22 cellular contexts compared by ENCODE assay signal in genomic region chr13:34543836-34544235, GRCh38.
DNase-seq lines count a peak whose midpoint lies in the region; ATAC-seq, FAIRE-seq and TF ChIP-seq lines count a peak whose summit lies in the region.
"Had no signal": no experiment of that assay in that cellular context is flagged by ENCODE, and none has a peak within 500 bp of the region (broad histone marks: within the 10 kb centered on the region; RNA-seq: fewer than 3 reads in every experiment).

No MANE protein-coding gene starts in this region.

- intact Hi-C loops in left colon (cut with DNase I, micrococcal nuclease) (no loop called here), transverse colon (cut with DNase I; ENCODE audit: low total_unique reads) (no loop called here)
- intact Hi-C loops in activated CD8-positive, alpha-beta T cell treated with anti-CD3 and anti-CD28 coated beads for 36 hours (cut with micrococcal nuclease) = no loop called here

- WGBS in transverse colon (ENCODE audit: low coverage in 1 of 2), 2 donors = 43 to 54% methylated on average over 4 of the region's 4 CpGs

- FAIRE-seq in A204.1 (lab: Jason Lieb, UNC) (peak; percentile 67), colon (lab: Jason Lieb, UNC) (peak; percentile 10), H54 (lab: Jason Lieb, UNC) (no peak)
- FAIRE-seq: A549, GM12878, GM19239, H1 had no signal

- no peak overlapping the region for H3K4me3 ChIP-seq in transverse colon
- H3K4me3 ChIP-seq: A549, GM12878, GM23248 had no signal

- no peaks in the 10 kb centered on the region for H3K27me3 ChIP-seq in transverse colon

- TF ChIP-seq EP300 in transverse colon (IDR thresholded peaks at IDR 0.05; ENCODE audit: low read depth) = no peak

- no peak overlapping the region for H3K4me3 Mint-ChIP-seq in activated CD8-positive, alpha-beta T cell treated with anti-CD3 and anti-CD28 coated beads for 36 hours
- H3K4me3 Mint-ChIP-seq: CD4-positive, alpha-beta memory T cell; H9 had no signal

- no peaks in the 10 kb centered on the region for H3K36me3 ChIP-seq in transverse colon

- TF ChIP-seq POLR2A in transverse colon (IDR thresholded peaks at IDR 0.05) (no peak), H54 (IDR thresholded peaks at IDR 0.05; ENCODE audit: low read depth, low read length) (no peak)

- CTCF ChIA-PET in activated CD8-positive, alpha-beta T cell treated with anti-CD3 and anti-CD28 coated beads for 36 hours (lab: Charles Lee) = no interaction called here

- H3K27me3 Mint-ChIP-seq in activated CD8-positive, alpha-beta T cell treated with anti-CD3 and anti-CD28 coated beads for 36 hours = no peaks in the 10 kb centered on the region
- H3K27me3 Mint-ChIP-seq: CD4-positive, alpha-beta memory T cell had no signal

- ATAC-seq in left colon = peak; percentile 60
- no peak for ATAC-seq in activated CD8-positive, alpha-beta T cell treated with anti-CD3 and anti-CD28 coated beads for 36 hours
- ATAC-seq: A549, GM12878, HCT116 had no signal

- H3K27ac Mint-ChIP-seq in activated CD8-positive, alpha-beta T cell treated with anti-CD3 and anti-CD28 coated beads for 36 hours = no peak overlapping the region
- H3K27ac Mint-ChIP-seq: CD4-positive, alpha-beta memory T cell; H9 had no signal

- no peak overlapping the region for H3K27ac ChIP-seq in transverse colon
- H3K27ac ChIP-seq: 22Rv1, A549, GM23248 had no signal

- POLR2A ChIA-PET in activated CD8-positive, alpha-beta T cell treated with anti-CD3 and anti-CD28 coated beads for 36 hours (lab: Charles Lee) = no interaction called here

- H3K36me3 Mint-ChIP-seq in activated CD8-positive, alpha-beta T cell treated with anti-CD3 and anti-CD28 coated beads for 36 hours (ENCODE audit: low read depth) = no peaks in the 10 kb centered on the region
- H3K36me3 Mint-ChIP-seq: CD4-positive, alpha-beta memory T cell had no signal

- H3K9me3 Mint-ChIP-seq in activated CD8-positive, alpha-beta T cell treated with anti-CD3 and anti-CD28 coated beads for 36 hours = no peaks in the 10 kb centered on the region

- no peaks in the 10 kb centered on the region for H3K9me3 ChIP-seq in transverse colon
- H3K9me3 ChIP-seq: A549 had no signal

- H3K4me1 ChIP-seq in transverse colon = no peaks in the 10 kb centered on the region
- H3K4me1 ChIP-seq: A549 had no signal

- in situ Hi-C loops in transverse colon (cut with MboI; ENCODE audit: low pct_ligation_motif_present in 1 of 4, low pct_unique_long_range_greater_than_20kb in 1 of 4, low sequenced_read_pairs in 3 of 4) = no loop called here

- DNase-seq in left colon = no peak
- peak; percentile 17 for DNase-seq in transverse colon
- DNase-seq in activated CD8-positive, alpha-beta T cell treated with anti-CD3 and anti-CD28 coated beads for 36 hours = no peak
- DNase-seq in T-helper 9 cell = no peak
- DNase-seq in H54 (ENCODE audit: insufficient read length, low spot score) = no peak
- DNase-seq: ACHN; C1 segment of cervical spinal cord; Calu3; CD4-positive, alpha-beta memory T cell; COR-L47; DND-41; GDM1; GM23248; H9 had no signal

- H3K4me1 Mint-ChIP-seq in activated CD8-positive, alpha-beta T cell treated with anti-CD3 and anti-CD28 coated beads for 36 hours (ENCODE audit: low read depth) = no peaks in the 10 kb centered on the region
- H3K4me1 Mint-ChIP-seq: CD4-positive, alpha-beta memory T cell; H9 had no signal

- TF ChIP-seq CTCF in transverse colon (IDR thresholded peaks at IDR 0.05) = no peak
- TF ChIP-seq CTCF in activated CD8-positive, alpha-beta T cell treated with anti-CD3 and anti-CD28 coated beads for 36 hours (IDR thresholded peaks at IDR 0.05) = no peak
